Comparison of ENCODE assay signal across 1 cellular context in genomic region chr7:73622909-73623797, GRCh38.
TF ChIP-seq lines count a peak whose summit lies in the region.

No MANE protein-coding gene starts in this region.

TF ChIP-seq in WTC11, 78 proteins besides CTCF, POLR2A, EP300 and RAD21 (continued from another document):
- no peak for TF ChIP-seq ZSCAN18 (CRISPR knock-in tag; IDR thresholded peaks at IDR 0.05)
- no peak for TF ChIP-seq NR2C2 (CRISPR knock-in tag; IDR thresholded peaks at IDR 0.05)
- no peak for TF ChIP-seq CREB1 (CRISPR knock-in tag; IDR thresholded peaks at IDR 0.05)
- TF ChIP-seq NR3C1 (CRISPR knock-in tag; conservative IDR thresholded peaks at IDR 0.05; ENCODE audit: low read depth) = no peak
- TF ChIP-seq GTF2I (CRISPR knock-in tag; conservative IDR thresholded peaks at IDR 0.05) = no peak
- TF ChIP-seq SOX15 (CRISPR knock-in tag; IDR thresholded peaks at IDR 0.05) = no peak
- no peak for TF ChIP-seq SMAD3 (CRISPR knock-in tag; IDR thresholded peaks at IDR 0.05; ENCODE audit: borderline replicate concordance)
- TF ChIP-seq ARID4B (CRISPR knock-in tag; IDR thresholded peaks at IDR 0.05; ENCODE audit: borderline replicate concordance) = no peak
- peak; percentile 61; the same call in 1 of the 2 replicates for TF ChIP-seq SP1 (CRISPR knock-in tag; conservative IDR thresholded peaks at IDR 0.05)
- no peak; the same call in 1 of the 2 replicates for TF ChIP-seq FOXK1 (CRISPR knock-in tag; IDR thresholded peaks at IDR 0.05)
- TF ChIP-seq ZNF121 (CRISPR knock-in tag; IDR thresholded peaks at IDR 0.05) = peak; percentile 66
- TF ChIP-seq NFYB (CRISPR knock-in tag; conservative IDR thresholded peaks at IDR 0.05; ENCODE audit: low read depth) = 0 out of 2 replicates have a peak, but pooled peaks have one; percentile 27
- TF ChIP-seq TEAD1 (CRISPR knock-in tag; IDR thresholded peaks at IDR 0.05) = peak; percentile 50; the same call in 1 of the 2 replicates
- no peak for TF ChIP-seq AR (CRISPR knock-in tag; IDR thresholded peaks at IDR 0.05)
- TF ChIP-seq E2F5 (CRISPR knock-in tag; IDR thresholded peaks at IDR 0.05) = 0 out of 2 replicates have a peak, but pooled peaks have one; percentile 37
